In the genomic region with DNA sequence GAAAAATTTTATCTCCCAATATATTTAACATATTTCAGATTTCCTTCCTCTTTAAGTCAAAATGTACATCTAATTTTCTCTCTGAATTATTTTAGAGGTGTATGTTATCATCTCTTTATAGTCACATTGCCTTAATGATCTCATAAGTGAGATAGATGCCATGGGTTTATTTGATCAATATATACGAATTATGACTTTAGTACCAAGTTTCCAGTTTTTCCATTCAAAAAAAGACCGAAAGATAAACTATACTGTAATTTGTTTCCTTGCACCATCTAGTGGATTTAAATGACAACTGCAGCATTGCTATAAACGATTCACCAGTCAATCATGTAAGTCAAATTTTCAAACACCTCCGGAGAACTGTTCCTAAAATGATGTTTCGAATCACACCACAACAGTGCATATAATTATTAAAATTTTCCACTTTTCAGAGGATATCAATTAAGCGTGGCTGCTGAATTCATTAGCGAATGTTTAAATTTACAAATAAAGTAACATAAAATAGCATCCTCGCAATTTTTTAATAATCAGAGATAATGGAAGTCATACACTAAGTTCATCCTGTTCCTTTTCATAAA, we compare ENCODE assay signal across 1 cellular context.
A peak's percentile ranks its signal among the peaks of the same experiment; 100 is the strongest.
TF ChIP-seq lines count a peak whose summit lies in the region.

No MANE protein-coding gene starts in this region.

TF ChIP-seq in GM12878, 131 proteins besides CTCF, POLR2A, EP300 and RAD21 (continued from another document and continues in another):
- TF ChIP-seq, protein P1, sequence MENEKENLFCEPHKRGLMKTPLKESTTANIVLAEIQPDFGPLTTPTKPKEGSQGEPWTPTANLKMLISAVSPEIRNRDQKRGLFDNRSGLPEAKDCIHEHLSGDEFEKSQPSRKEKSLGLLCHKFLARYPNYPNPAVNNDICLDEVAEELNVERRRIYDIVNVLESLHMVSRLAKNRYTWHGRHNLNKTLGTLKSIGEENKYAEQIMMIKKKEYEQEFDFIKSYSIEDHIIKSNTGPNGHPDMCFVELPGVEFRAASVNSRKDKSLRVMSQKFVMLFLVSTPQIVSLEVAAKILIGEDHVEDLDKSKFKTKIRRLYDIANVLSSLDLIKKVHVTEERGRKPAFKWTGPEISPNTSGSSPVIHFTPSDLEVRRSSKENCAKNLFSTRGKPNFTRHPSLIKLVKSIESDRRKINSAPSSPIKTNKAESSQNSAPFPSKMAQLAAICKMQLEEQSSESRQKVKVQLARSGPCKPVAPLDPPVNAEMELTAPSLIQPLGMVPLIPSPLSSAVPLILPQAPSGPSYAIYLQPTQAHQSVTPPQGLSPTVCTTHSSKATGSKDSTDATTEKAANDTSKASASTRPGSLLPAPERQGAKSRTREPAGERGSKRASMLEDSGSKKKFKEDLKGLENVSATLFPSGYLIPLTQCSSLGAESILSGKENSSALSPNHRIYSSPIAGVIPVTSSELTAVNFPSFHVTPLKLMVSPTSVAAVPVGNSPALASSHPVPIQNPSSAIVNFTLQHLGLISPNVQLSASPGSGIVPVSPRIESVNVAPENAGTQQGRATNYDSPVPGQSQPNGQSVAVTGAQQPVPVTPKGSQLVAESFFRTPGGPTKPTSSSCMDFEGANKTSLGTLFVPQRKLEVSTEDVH (IDR thresholded peaks at IDR 0.05; ENCODE audit: low read depth, partially characterized antibody): peak; percentile 14
- no peak for TF ChIP-seq NRF1 (conservative IDR thresholded peaks at IDR 0.05; ENCODE audit: low read depth, low read length)
- no peak for TF ChIP-seq IKZF2 (IDR thresholded peaks at IDR 0.05)
- TF ChIP-seq NR2C2 (IDR thresholded peaks at IDR 0.05; ENCODE audit: borderline replicate concordance, control insufficient read depth, insufficient read length, low read depth): no peak
- no peak; the same call in 1 of the 2 replicates for TF ChIP-seq RAD51 (IDR thresholded peaks at IDR 0.05)
- no peak for TF ChIP-seq ZNF622 (IDR thresholded peaks at IDR 0.05)
- TF ChIP-seq, protein P2, sequence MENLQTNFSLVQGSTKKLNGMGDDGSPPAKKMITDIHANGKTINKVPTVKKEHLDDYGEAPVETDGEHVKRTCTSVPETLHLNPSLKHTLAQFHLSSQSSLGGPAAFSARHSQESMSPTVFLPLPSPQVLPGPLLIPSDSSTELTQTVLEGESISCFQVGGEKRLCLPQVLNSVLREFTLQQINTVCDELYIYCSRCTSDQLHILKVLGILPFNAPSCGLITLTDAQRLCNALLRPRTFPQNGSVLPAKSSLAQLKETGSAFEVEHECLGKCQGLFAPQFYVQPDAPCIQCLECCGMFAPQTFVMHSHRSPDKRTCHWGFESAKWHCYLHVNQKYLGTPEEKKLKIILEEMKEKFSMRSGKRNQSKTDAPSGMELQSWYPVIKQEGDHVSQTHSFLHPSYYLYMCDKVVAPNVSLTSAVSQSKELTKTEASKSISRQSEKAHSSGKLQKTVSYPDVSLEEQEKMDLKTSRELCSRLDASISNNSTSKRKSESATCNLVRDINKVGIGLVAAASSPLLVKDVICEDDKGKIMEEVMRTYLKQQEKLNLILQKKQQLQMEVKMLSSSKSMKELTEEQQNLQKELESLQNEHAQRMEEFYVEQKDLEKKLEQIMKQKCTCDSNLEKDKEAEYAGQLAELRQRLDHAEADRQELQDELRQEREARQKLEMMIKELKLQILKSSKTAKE (IDR thresholded peaks at IDR 0.05; ENCODE audit: low read depth, poor library complexity, severe bottlenecking): peak; percentile 73
- no peak for TF ChIP-seq GATAD2B (conservative IDR thresholded peaks at IDR 0.05; ENCODE audit: low read depth)
- TF ChIP-seq FOXK2 (IDR thresholded peaks at IDR 0.05): no peak
- TF ChIP-seq MXI1 (IDR thresholded peaks at IDR 0.05; ENCODE audit: low read depth, low read length): no peak
- TF ChIP-seq PAX5 (IDR thresholded peaks at IDR 0.05; ENCODE audit: borderline replicate concordance, low read depth, low read length): no peak
- TF ChIP-seq, protein P3, sequence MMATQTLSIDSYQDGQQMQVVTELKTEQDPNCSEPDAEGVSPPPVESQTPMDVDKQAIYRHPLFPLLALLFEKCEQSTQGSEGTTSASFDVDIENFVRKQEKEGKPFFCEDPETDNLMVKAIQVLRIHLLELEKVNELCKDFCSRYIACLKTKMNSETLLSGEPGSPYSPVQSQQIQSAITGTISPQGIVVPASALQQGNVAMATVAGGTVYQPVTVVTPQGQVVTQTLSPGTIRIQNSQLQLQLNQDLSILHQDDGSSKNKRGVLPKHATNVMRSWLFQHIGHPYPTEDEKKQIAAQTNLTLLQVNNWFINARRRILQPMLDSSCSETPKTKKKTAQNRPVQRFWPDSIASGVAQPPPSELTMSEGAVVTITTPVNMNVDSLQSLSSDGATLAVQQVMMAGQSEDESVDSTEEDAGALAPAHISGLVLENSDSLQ (IDR thresholded peaks at IDR 0.05): peak; percentile 97
- no peak for TF ChIP-seq MYB (IDR thresholded peaks at IDR 0.05; ENCODE audit: borderline replicate concordance, low read depth, low read length)
- no peak for TF ChIP-seq NFXL1 (IDR thresholded peaks at IDR 0.05; ENCODE audit: borderline replicate concordance)
- TF ChIP-seq RFX5 (IDR thresholded peaks at IDR 0.05; ENCODE audit: low read depth, low read length): no peak
- TF ChIP-seq, protein P4, sequence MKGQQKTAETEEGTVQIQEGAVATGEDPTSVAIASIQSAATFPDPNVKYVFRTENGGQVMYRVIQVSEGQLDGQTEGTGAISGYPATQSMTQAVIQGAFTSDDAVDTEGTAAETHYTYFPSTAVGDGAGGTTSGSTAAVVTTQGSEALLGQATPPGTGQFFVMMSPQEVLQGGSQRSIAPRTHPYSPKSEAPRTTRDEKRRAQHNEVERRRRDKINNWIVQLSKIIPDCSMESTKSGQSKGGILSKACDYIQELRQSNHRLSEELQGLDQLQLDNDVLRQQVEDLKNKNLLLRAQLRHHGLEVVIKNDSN (IDR thresholded peaks at IDR 0.05; ENCODE audit: borderline replicate concordance, extremely low read length, insufficient read depth, low read depth, low read length): no peak
- TF ChIP-seq, protein P5, sequence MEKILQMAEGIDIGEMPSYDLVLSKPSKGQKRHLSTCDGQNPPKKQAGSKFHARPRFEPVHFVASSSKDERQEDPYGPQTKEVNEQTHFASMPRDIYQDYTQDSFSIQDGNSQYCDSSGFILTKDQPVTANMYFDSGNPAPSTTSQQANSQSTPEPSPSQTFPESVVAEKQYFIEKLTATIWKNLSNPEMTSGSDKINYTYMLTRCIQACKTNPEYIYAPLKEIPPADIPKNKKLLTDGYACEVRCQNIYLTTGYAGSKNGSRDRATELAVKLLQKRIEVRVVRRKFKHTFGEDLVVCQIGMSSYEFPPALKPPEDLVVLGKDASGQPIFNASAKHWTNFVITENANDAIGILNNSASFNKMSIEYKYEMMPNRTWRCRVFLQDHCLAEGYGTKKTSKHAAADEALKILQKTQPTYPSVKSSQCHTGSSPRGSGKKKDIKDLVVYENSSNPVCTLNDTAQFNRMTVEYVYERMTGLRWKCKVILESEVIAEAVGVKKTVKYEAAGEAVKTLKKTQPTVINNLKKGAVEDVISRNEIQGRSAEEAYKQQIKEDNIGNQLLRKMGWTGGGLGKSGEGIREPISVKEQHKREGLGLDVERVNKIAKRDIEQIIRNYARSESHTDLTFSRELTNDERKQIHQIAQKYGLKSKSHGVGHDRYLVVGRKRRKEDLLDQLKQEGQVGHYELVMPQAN (conservative IDR thresholded peaks at IDR 0.05): no peak
- TF ChIP-seq, protein P6, sequence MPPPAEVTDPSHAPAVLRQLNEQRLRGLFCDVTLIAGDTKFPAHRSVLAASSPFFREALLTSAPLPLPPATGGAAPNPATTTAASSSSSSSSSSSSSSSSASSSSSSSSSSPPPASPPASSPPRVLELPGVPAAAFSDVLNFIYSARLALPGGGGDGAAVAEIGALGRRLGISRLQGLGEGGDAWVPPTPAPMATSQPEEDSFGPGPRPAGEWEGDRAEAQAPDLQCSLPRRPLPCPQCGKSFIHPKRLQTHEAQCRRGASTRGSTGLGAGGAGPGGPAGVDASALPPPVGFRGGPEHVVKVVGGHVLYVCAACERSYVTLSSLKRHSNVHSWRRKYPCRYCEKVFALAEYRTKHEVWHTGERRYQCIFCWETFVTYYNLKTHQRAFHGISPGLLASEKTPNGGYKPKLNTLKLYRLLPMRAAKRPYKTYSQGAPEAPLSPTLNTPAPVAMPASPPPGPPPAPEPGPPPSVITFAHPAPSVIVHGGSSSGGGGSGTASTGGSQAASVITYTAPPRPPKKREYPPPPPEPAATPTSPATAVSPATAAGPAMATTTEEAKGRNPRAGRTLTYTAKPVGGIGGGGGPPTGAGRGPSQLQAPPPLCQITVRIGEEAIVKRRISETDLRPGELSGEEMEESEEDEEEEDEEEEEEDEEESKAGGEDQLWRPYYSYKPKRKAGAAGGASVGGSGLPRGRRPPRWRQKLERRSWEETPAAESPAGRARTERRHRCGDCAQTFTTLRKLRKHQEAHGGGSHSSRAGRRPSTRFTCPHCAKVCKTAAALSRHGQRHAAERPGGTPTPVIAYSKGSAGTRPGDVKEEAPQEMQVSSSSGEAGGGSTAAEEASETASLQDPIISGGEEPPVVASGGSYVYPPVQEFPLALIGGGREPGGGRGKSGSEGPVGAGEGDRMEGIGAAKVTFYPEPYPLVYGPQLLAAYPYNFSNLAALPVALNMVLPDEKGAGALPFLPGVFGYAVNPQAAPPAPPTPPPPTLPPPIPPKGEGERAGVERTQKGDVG (CRISPR knock-in tag; IDR thresholded peaks at IDR 0.05): no peak
- no peak for TF ChIP-seq HCFC1 (IDR thresholded peaks at IDR 0.05; ENCODE audit: low read length)
- TF ChIP-seq MEF2B (IDR thresholded peaks at IDR 0.05; ENCODE audit: partially characterized antibody, poor library complexity, severe bottlenecking): no peak
- no peak for TF ChIP-seq SIN3A (IDR thresholded peaks at IDR 0.05; ENCODE audit: low read depth, low read length)
- TF ChIP-seq HDGF (IDR thresholded peaks at IDR 0.05): no peak
- no peak for TF ChIP-seq ATF7 (IDR thresholded peaks at IDR 0.05; ENCODE audit: low read depth)
- TF ChIP-seq ZSCAN29 (IDR thresholded peaks at IDR 0.05): no peak
- TF ChIP-seq, protein P7, sequence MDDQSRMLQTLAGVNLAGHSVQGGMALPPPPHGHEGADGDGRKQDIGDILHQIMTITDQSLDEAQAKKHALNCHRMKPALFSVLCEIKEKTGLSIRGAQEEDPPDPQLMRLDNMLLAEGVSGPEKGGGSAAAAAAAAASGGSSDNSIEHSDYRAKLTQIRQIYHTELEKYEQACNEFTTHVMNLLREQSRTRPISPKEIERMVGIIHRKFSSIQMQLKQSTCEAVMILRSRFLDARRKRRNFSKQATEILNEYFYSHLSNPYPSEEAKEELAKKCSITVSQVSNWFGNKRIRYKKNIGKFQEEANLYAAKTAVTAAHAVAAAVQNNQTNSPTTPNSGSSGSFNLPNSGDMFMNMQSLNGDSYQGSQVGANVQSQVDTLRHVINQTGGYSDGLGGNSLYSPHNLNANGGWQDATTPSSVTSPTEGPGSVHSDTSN (IDR thresholded peaks at IDR 0.05; ENCODE audit: insufficient replicate concordance, low read depth, low read length): peak; percentile 87
- TF ChIP-seq EGR1 (IDR thresholded peaks at IDR 0.05; ENCODE audit: borderline replicate concordance in 1 of 2, low read depth in 2 of 2, low read length in 2 of 2): no peak
- TF ChIP-seq ASH2L (IDR thresholded peaks at IDR 0.05; ENCODE audit: borderline replicate concordance, low read depth): no peak
- TF ChIP-seq WRNIP1 (IDR thresholded peaks at IDR 0.05; ENCODE audit: borderline replicate concordance, low read depth, low read length): no peak
- TF ChIP-seq, protein P8, sequence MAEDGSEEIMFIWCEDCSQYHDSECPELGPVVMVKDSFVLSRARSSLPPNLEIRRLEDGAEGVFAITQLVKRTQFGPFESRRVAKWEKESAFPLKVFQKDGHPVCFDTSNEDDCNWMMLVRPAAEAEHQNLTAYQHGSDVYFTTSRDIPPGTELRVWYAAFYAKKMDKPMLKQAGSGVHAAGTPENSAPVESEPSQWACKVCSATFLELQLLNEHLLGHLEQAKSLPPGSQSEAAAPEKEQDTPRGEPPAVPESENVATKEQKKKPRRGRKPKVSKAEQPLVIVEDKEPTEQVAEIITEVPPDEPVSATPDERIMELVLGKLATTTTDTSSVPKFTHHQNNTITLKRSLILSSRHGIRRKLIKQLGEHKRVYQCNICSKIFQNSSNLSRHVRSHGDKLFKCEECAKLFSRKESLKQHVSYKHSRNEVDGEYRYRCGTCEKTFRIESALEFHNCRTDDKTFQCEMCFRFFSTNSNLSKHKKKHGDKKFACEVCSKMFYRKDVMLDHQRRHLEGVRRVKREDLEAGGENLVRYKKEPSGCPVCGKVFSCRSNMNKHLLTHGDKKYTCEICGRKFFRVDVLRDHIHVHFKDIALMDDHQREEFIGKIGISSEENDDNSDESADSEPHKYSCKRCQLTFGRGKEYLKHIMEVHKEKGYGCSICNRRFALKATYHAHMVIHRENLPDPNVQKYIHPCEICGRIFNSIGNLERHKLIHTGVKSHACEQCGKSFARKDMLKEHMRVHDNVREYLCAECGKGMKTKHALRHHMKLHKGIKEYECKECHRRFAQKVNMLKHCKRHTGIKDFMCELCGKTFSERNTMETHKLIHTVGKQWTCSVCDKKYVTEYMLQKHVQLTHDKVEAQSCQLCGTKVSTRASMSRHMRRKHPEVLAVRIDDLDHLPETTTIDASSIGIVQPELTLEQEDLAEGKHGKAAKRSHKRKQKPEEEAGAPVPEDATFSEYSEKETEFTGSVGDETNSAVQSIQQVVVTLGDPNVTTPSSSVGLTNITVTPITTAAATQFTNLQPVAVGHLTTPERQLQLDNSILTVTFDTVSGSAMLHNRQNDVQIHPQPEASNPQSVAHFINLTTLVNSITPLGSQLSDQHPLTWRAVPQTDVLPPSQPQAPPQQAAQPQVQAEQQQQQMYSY (CRISPR knock-in tag; IDR thresholded peaks at IDR 0.05): no peak
- TF ChIP-seq ZNF207 (IDR thresholded peaks at IDR 0.05; ENCODE audit: borderline replicate concordance): no peak
- TF ChIP-seq BHLHE40 (IDR thresholded peaks at IDR 0.05; ENCODE audit: borderline replicate concordance in 1 of 2, low read depth in 2 of 2, low read length in 1 of 2): no peak
- no peak for TF ChIP-seq SPI1 (IDR thresholded peaks at IDR 0.05; ENCODE audit: borderline replicate concordance, insufficient read depth, low read depth, low read length)
- TF ChIP-seq YY1 (IDR thresholded peaks at IDR 0.05; ENCODE audit: low read depth, low read length): no peak
- no peak for TF ChIP-seq ZBED1 (IDR thresholded peaks at IDR 0.05; ENCODE audit: borderline replicate concordance)
- no peak for TF ChIP-seq NFIC (IDR thresholded peaks at IDR 0.05; ENCODE audit: low read depth, low read length)
- no peak for TF ChIP-seq SP1 (IDR thresholded peaks at IDR 0.05; ENCODE audit: low read depth, low read length)
- no peak for TF ChIP-seq CBX5 (IDR thresholded peaks at IDR 0.05; ENCODE audit: low read depth)
- no peak for TF ChIP-seq IRF4 (IDR thresholded peaks at IDR 0.05; ENCODE audit: low read depth, low read length)
- TF ChIP-seq SMAD1 (IDR thresholded peaks at IDR 0.05; ENCODE audit: low read depth, partially characterized antibody): no peak
- no peak for TF ChIP-seq NFYA (IDR thresholded peaks at IDR 0.05; ENCODE audit: borderline replicate concordance, low read depth, low read length)
- no peak for TF ChIP-seq HDAC6 (IDR thresholded peaks at IDR 0.05; ENCODE audit: unreplicated experiment)
- no peak for TF ChIP-seq RB1 (IDR thresholded peaks at IDR 0.05; ENCODE audit: borderline replicate concordance)
- TF ChIP-seq, protein P9, sequence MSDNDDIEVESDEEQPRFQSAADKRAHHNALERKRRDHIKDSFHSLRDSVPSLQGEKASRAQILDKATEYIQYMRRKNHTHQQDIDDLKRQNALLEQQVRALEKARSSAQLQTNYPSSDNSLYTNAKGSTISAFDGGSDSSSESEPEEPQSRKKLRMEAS (IDR thresholded peaks at IDR 0.05; ENCODE audit: low read depth, low read length): no peak
- TF ChIP-seq CBFB (IDR thresholded peaks at IDR 0.05; ENCODE audit: low read depth): no peak
